1 cellular context compared by ENCODE assay signal in genomic region chr1:1135339-1136111, GRCh38.
TF ChIP-seq lines count a peak whose summit lies in the region.

No MANE protein-coding gene starts in this region.

TF ChIP-seq in K562, 482 proteins besides CTCF, POLR2A, EP300 and RAD21 (continued from another document and continues in another):
- TF ChIP-seq, protein P1, sequence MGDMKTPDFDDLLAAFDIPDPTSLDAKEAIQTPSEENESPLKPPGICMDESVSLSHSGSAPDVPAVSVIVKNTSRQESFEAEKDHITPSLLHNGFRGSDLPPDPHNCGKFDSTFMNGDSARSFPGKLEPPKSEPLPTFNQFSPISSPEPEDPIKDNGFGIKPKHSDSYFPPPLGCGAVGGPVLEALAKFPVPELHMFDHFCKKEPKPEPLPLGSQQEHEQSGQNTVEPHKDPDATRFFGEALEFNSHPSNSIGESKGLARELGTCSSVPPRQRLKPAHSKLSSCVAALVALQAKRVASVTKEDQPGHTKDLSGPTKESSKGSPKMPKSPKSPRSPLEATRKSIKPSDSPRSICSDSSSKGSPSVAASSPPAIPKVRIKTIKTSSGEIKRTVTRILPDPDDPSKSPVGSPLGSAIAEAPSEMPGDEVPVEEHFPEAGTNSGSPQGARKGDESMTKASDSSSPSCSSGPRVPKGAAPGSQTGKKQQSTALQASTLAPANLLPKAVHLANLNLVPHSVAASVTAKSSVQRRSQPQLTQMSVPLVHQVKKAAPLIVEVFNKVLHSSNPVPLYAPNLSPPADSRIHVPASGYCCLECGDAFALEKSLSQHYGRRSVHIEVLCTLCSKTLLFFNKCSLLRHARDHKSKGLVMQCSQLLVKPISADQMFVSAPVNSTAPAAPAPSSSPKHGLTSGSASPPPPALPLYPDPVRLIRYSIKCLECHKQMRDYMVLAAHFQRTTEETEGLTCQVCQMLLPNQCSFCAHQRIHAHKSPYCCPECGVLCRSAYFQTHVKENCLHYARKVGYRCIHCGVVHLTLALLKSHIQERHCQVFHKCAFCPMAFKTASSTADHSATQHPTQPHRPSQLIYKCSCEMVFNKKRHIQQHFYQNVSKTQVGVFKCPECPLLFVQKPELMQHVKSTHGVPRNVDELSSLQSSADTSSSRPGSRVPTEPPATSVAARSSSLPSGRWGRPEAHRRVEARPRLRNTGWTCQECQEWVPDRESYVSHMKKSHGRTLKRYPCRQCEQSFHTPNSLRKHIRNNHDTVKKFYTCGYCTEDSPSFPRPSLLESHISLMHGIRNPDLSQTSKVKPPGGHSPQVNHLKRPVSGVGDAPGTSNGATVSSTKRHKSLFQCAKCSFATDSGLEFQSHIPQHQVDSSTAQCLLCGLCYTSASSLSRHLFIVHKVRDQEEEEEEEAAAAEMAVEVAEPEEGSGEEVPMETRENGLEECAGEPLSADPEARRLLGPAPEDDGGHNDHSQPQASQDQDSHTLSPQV (IDR thresholded peaks at IDR 0.05): peak; percentile 88; the same call in 1 of the 2 replicates
- TF ChIP-seq RHOXF2B (CRISPR knock-in tag; conservative IDR thresholded peaks at IDR 0.05) (no peak), ETS1 (conservative IDR thresholded peaks at IDR 0.05; ENCODE audit: control insufficient read depth, low read depth, low read length) (no peak), ADNP (tag; IDR thresholded peaks at IDR 0.05) (no peak), DDX20 (tag; IDR thresholded peaks at IDR 0.05; ENCODE audit: low read depth) (peak; percentile 71; the same call in 1 of the 2 replicates), ZNF696 (CRISPR knock-in tag; conservative IDR thresholded peaks at IDR 0.05) (no peak), RFX1 (IDR thresholded peaks at IDR 0.05) (peak; percentile 98), ETS2 (tag; IDR thresholded peaks at IDR 0.05; ENCODE audit: borderline replicate concordance, poor library complexity, severe bottlenecking) (no peak), ELF4 (CRISPR knock-in tag; IDR thresholded peaks at IDR 0.05) (no peak), ELK1 (CRISPR knock-in tag; IDR thresholded peaks at IDR 0.05) (no peak), ZNF561 (CRISPR knock-in tag; conservative IDR thresholded peaks at IDR 0.05) (no peak), CREB1 (IDR thresholded peaks at IDR 0.05) (no peak), CREB1 (CRISPR knock-in tag; IDR thresholded peaks at IDR 0.05) (no peak), NCOA2 (IDR thresholded peaks at IDR 0.05; ENCODE audit: partially characterized antibody in 2 of 2) (no peak), PHF21A (IDR thresholded peaks at IDR 0.05; ENCODE audit: borderline replicate concordance, low read depth) (no peak), ZNF121 (CRISPR knock-in tag; conservative IDR thresholded peaks at IDR 0.05) (no peak), COPS2 (conservative IDR thresholded peaks at IDR 0.05) (no peak), ZBTB7A (IDR thresholded peaks at IDR 0.05; ENCODE audit: borderline replicate concordance, control insufficient read depth, low read depth, low read length) (no peak), TRIM24 (IDR thresholded peaks at IDR 0.05) (no peak), EZH2 (IDR thresholded peaks at IDR 0.05; ENCODE audit: borderline replicate concordance, low read depth, low read length) (no peak), SREBF2 (CRISPR knock-in tag; IDR thresholded peaks at IDR 0.05) (no peak), NCOA4 (IDR thresholded peaks at IDR 0.05; ENCODE audit: partially characterized antibody) (no peak), PYGO2 (tag; IDR thresholded peaks at IDR 0.05) (no peak), TFAM (CRISPR knock-in tag; conservative IDR thresholded peaks at IDR 0.05) (no peak), DIDO1 (tag; IDR thresholded peaks at IDR 0.05; ENCODE audit: low read depth) (no peak), TCF7L2 (IDR thresholded peaks at IDR 0.05; ENCODE audit: low read depth, low read length) (no peak), POLR2B (IDR thresholded peaks at IDR 0.05; ENCODE audit: low read depth, partially characterized antibody) (no peak), ZNF395 (CRISPR knock-in tag; IDR thresholded peaks at IDR 0.05) (peak; percentile 54; the same call in 1 of the 2 replicates), MTA3 (IDR thresholded peaks at IDR 0.05; ENCODE audit: borderline replicate concordance) (no peak), ZKSCAN8 (CRISPR knock-in tag; IDR thresholded peaks at IDR 0.05) (no peak), CBX1 (IDR thresholded peaks at IDR 0.05; ENCODE audit: low read depth) (no peak), MED1 (CRISPR knock-in tag; IDR thresholded peaks at IDR 0.05; ENCODE audit: borderline replicate concordance) (no peak), STAG1 (CRISPR knock-in tag; IDR thresholded peaks at IDR 0.05; ENCODE audit: borderline replicate concordance) (no peak), ARID1B (IDR thresholded peaks at IDR 0.05) (0 out of 2 replicates have a peak, but pooled peaks have one; percentile 19), DACH1 (IDR thresholded peaks at IDR 0.05; ENCODE audit: partially characterized antibody) (no peak), LEF1 (IDR thresholded peaks at IDR 0.05) (peak; percentile 65; the same call in 1 of the 2 replicates)
- TF ChIP-seq, protein P2, sequence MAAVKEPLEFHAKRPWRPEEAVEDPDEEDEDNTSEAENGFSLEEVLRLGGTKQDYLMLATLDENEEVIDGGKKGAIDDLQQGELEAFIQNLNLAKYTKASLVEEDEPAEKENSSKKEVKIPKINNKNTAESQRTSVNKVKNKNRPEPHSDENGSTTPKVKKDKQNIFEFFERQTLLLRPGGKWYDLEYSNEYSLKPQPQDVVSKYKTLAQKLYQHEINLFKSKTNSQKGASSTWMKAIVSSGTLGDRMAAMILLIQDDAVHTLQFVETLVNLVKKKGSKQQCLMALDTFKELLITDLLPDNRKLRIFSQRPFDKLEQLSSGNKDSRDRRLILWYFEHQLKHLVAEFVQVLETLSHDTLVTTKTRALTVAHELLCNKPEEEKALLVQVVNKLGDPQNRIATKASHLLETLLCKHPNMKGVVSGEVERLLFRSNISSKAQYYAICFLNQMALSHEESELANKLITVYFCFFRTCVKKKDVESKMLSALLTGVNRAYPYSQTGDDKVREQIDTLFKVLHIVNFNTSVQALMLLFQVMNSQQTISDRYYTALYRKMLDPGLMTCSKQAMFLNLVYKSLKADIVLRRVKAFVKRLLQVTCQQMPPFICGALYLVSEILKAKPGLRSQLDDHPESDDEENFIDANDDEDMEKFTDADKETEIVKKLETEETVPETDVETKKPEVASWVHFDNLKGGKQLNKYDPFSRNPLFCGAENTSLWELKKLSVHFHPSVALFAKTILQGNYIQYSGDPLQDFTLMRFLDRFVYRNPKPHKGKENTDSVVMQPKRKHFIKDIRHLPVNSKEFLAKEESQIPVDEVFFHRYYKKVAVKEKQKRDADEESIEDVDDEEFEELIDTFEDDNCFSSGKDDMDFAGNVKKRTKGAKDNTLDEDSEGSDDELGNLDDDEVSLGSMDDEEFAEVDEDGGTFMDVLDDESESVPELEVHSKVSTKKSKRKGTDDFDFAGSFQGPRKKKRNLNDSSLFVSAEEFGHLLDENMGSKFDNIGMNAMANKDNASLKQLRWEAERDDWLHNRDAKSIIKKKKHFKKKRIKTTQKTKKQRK (IDR thresholded peaks at IDR 0.05; ENCODE audit: borderline replicate concordance, low read depth, low read length): no peak
- TF ChIP-seq, protein P3, sequence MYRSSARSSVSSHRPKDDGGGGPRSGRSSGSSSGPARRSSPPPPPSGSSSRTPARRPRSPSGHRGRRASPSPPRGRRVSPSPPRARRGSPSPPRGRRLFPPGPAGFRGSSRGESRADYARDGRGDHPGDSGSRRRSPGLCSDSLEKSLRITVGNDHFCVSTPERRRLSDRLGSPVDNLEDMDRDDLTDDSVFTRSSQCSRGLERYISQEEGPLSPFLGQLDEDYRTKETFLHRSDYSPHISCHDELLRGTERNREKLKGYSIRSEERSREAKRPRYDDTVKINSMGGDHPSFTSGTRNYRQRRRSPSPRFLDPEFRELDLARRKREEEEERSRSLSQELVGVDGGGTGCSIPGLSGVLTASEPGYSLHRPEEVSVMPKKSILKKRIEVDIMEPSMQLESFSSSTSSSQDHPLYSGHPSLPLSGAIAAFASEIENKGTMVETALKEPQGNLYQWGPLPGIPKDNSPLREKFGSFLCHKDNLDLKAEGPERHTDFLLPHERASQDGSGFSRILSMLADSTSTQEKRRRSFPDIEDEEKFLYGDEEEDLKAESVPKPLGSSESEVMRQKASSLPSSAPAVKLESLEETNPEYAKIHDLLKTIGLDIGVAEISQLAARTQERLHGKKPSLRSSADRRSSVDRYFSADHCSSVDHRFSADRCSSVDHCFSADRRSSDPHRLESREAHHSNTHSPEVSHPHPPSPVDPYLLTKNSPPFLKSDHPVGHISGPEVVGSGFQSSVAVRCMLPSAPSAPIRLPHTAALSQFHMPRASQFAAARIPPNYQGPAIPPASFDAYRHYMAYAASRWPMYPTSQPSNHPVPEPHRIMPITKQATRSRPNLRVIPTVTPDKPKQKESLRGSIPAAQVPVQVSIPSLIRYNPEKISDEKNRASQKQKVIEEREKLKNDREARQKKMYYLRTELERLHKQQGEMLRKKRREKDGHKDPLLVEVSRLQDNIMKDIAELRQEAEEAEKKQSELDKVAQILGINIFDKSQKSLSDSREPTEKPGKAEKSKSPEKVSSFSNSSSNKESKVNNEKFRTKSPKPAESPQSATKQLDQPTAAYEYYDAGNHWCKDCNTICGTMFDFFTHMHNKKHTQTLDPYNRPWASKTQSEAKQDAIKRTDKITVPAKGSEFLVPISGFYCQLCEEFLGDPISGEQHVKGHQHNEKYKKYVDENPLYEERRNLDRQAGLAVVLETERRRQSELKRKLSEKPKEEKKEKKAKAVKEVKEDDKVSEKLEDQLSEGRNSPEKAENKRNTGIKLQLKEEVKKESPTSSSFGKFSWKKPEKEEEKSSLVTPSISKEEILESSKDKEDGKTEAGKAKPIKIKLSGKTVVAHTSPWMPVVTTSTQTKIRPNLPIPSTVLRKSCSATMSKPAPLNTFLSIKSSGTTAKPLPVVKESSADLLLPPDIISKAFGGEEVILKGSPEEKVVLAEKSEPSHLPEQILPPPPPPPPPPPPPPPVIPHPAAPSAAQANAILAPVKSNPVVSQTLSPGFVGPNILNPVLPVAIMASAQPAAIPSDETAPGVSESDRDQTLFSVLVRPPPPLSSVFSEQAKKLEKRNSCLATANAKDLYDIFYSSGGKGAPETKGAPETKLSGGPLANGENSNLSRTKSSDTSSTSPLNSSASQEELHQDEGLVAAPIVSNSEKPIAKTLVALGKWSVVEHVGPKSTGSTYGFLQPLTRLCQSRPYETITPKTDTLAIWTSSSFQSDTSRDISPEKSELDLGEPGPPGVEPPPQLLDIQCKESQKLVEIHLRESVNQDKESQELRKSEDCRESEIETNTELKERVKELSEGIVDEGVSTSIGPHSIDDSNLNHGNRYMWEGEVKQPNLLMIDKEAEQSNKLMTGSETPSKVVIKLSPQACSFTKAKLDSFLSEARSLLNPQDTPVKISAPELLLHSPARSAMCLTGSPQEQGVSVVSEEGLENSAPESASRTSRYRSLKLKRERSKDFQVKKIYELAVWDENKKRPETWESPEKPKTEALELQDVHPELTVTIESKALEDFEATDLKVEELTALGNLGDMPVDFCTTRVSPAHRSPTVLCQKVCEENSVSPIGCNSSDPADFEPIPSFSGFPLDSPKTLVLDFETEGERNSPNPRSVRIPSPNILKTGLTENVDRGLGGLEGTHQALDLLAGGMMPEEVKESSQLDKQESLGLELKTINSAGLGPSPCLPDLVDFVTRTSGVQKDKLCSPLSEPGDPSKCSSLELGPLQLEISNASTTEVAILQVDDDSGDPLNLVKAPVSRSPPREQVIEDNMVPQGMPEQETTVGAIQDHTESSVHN (IDR thresholded peaks at IDR 0.05; ENCODE audit: borderline replicate concordance in 1 of 2, low read depth in 1 of 2): no peak
- TF ChIP-seq, protein P4, sequence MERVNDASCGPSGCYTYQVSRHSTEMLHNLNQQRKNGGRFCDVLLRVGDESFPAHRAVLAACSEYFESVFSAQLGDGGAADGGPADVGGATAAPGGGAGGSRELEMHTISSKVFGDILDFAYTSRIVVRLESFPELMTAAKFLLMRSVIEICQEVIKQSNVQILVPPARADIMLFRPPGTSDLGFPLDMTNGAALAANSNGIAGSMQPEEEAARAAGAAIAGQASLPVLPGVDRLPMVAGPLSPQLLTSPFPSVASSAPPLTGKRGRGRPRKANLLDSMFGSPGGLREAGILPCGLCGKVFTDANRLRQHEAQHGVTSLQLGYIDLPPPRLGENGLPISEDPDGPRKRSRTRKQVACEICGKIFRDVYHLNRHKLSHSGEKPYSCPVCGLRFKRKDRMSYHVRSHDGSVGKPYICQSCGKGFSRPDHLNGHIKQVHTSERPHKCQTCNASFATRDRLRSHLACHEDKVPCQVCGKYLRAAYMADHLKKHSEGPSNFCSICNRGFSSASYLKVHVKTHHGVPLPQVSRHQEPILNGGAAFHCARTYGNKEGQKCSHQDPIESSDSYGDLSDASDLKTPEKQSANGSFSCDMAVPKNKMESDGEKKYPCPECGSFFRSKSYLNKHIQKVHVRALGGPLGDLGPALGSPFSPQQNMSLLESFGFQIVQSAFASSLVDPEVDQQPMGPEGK (CRISPR knock-in tag; IDR thresholded peaks at IDR 0.05; ENCODE audit: borderline replicate concordance): no peak
